Comparison of ENCODE assay signal across 1 cellular context in the genomic region with DNA sequence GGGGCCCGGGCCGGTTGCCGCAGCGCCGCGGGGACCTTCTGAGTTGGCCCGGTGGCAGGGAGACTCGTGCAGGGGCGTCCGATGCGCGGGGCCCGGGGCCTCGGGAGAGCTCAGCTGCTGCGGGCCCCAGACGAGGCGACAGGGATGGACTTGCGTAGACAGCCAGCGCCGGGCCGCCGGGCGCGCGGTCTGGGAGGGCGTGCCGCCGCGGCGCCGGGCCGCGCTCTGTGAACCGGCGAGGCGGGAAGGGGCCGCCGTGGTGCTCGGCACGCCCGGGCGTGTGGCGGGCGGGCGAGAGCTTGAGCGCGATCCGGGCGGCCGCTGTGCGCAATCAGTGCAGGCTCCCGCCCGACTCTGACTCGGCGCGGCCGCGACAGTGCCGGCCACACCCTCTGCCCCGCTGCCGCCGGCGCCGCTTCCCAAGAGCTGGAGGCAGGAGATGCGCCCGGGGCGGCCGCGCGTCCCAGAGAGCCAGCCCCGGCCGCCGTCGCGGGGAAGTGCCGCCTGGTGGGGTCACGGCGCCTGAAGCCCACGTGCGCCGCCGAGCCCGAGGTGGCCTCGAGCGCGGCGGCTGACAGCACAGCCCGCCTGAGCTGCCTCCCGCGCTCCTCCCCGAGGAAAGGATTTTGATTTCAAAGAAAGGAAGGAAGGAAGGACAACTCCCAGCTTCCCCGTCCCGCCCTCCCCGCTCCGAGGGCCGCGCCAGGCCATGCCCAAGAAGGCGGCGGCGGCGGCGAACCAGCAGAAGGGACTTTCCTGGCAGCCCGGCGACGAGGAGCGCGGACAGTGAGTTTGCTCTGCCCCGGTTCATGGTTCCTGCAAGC.
TF ChIP-seq lines count a peak whose summit lies in the region.

No MANE protein-coding gene starts in this region.

TF ChIP-seq in HepG2, 621 proteins besides CTCF, POLR2A, EP300 and RAD21 (continues in another document):
- TF ChIP-seq, protein P1, sequence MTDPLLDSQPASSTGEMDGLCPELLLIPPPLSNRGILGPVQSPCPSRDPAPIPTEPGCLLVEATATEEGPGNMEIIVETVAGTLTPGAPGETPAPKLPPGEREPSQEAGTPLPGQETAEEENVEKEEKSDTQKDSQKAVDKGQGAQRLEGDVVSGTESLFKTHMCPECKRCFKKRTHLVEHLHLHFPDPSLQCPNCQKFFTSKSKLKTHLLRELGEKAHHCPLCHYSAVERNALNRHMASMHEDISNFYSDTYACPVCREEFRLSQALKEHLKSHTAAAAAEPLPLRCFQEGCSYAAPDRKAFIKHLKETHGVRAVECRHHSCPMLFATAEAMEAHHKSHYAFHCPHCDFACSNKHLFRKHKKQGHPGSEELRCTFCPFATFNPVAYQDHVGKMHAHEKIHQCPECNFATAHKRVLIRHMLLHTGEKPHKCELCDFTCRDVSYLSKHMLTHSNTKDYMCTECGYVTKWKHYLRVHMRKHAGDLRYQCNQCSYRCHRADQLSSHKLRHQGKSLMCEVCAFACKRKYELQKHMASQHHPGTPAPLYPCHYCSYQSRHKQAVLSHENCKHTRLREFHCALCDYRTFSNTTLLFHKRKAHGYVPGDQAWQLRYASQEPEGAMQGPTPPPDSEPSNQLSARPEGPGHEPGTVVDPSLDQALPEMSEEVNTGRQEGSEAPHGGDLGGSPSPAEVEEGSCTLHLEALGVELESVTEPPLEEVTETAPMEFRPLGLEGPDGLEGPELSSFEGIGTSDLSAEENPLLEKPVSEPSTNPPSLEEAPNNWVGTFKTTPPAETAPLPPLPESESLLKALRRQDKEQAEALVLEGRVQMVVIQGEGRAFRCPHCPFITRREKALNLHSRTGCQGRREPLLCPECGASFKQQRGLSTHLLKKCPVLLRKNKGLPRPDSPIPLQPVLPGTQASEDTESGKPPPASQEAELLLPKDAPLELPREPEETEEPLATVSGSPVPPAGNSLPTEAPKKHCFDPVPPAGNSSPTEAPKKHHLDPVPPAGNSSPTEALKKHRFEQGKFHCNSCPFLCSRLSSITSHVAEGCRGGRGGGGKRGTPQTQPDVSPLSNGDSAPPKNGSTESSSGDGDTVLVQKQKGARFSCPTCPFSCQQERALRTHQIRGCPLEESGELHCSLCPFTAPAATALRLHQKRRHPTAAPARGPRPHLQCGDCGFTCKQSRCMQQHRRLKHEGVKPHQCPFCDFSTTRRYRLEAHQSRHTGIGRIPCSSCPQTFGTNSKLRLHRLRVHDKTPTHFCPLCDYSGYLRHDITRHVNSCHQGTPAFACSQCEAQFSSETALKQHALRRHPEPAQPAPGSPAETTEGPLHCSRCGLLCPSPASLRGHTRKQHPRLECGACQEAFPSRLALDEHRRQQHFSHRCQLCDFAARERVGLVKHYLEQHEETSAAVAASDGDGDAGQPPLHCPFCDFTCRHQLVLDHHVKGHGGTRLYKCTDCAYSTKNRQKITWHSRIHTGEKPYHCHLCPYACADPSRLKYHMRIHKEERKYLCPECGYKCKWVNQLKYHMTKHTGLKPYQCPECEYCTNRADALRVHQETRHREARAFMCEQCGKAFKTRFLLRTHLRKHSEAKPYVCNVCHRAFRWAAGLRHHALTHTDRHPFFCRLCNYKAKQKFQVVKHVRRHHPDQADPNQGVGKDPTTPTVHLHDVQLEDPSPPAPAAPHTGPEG (CRISPR knock-in tag; IDR thresholded peaks at IDR 0.05) = peak; percentile 90
- no peak for TF ChIP-seq ZNF572 (CRISPR knock-in tag; IDR thresholded peaks at IDR 0.05)
- TF ChIP-seq, protein P2, sequence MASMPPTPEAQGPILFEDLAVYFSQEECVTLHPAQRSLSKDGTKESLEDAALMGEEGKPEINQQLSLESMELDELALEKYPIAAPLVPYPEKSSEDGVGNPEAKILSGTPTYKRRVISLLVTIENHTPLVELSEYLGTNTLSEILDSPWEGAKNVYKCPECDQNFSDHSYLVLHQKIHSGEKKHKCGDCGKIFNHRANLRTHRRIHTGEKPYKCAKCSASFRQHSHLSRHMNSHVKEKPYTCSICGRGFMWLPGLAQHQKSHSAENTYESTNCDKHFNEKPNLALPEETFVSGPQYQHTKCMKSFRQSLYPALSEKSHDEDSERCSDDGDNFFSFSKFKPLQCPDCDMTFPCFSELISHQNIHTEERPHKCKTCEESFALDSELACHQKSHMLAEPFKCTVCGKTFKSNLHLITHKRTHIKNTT (CRISPR knock-in tag; IDR thresholded peaks at IDR 0.05) = no peak
- TF ChIP-seq, protein P3, sequence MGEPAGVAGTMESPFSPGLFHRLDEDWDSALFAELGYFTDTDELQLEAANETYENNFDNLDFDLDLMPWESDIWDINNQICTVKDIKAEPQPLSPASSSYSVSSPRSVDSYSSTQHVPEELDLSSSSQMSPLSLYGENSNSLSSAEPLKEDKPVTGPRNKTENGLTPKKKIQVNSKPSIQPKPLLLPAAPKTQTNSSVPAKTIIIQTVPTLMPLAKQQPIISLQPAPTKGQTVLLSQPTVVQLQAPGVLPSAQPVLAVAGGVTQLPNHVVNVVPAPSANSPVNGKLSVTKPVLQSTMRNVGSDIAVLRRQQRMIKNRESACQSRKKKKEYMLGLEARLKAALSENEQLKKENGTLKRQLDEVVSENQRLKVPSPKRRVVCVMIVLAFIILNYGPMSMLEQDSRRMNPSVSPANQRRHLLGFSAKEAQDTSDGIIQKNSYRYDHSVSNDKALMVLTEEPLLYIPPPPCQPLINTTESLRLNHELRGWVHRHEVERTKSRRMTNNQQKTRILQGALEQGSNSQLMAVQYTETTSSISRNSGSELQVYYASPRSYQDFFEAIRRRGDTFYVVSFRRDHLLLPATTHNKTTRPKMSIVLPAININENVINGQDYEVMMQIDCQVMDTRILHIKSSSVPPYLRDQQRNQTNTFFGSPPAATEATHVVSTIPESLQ (CRISPR knock-in tag; conservative IDR thresholded peaks at IDR 0.05) = no peak
- TF ChIP-seq, protein P4, sequence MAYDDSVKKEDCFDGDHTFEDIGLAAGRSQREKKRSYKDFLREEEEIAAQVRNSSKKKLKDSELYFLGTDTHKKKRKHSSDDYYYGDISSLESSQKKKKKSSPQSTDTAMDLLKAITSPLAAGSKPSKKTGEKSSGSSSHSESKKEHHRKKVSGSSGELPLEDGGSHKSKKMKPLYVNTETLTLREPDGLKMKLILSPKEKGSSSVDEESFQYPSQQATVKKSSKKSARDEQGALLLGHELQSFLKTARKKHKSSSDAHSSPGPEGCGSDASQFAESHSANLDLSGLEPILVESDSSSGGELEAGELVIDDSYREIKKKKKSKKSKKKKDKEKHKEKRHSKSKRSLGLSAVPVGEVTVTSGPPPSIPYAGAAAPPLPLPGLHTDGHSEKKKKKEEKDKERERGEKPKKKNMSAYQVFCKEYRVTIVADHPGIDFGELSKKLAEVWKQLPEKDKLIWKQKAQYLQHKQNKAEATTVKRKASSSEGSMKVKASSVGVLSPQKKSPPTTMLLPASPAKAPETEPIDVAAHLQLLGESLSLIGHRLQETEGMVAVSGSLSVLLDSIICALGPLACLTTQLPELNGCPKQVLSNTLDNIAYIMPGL (CRISPR knock-in tag; IDR thresholded peaks at IDR 0.05; ENCODE audit: borderline replicate concordance in 1 of 2, low read depth in 1 of 2) = 0 out of 4 replicates have a peak, but pooled peaks of 1 of the 2 experiments have one; percentile 8
- TF ChIP-seq NFKB2 (CRISPR knock-in tag; IDR thresholded peaks at IDR 0.05; ENCODE audit: borderline replicate concordance) = peak; percentile 6; the same call in 1 of the 2 replicates
- TF ChIP-seq TAF15 (IDR thresholded peaks at IDR 0.05; ENCODE audit: low read depth, low read length, poor library complexity, severe bottlenecking) = no peak
- TF ChIP-seq AGO1 (IDR thresholded peaks at IDR 0.05; ENCODE audit: low read depth, low read length, poor library complexity, severe bottlenecking) = no peak
- peak; percentile 14; the same call in 1 of the 2 replicates for TF ChIP-seq TGIF2 (CRISPR knock-in tag; IDR thresholded peaks at IDR 0.05)
- TF ChIP-seq SMAD1 (CRISPR knock-in tag; IDR thresholded peaks at IDR 0.05; ENCODE audit: borderline replicate concordance, low read depth) = no peak
- TF ChIP-seq, protein P5, sequence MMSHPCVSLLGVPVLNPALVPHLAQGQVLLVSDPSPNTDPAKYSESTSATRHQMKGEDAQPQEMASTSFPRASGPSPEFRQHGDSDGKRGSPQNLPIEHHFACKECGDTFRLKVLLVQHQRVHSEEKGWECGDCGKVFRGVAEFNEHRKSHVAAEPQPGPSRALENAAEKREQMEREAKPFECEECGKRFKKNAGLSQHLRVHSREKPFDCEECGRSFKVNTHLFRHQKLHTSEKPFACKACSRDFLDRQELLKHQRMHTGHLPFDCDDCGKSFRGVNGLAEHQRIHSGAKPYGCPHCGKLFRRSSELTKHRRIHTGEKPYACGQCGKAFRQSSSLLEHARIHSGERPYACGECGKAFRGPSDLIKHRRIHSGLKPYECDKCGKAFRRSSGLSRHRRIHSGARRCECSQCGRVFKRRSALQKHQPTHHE (CRISPR knock-in tag; IDR thresholded peaks at IDR 0.05; ENCODE audit: borderline replicate concordance) = no peak
- TF ChIP-seq TEAD2 (CRISPR knock-in tag; IDR thresholded peaks at IDR 0.05) = 0 out of 2 replicates have a peak, but pooled peaks have one; percentile 64
- no peak for TF ChIP-seq GFI1 (CRISPR knock-in tag; IDR thresholded peaks at IDR 0.05; ENCODE audit: borderline replicate concordance)
- TF ChIP-seq FOXC1 (CRISPR knock-in tag; IDR thresholded peaks at IDR 0.05; ENCODE audit: borderline replicate concordance) = no peak
- no peak for TF ChIP-seq ZNF253 (CRISPR knock-in tag; IDR thresholded peaks at IDR 0.05; ENCODE audit: borderline replicate concordance)
- TF ChIP-seq ZFYVE20 (CRISPR knock-in tag; IDR thresholded peaks at IDR 0.05; ENCODE audit: borderline replicate concordance, low read depth) = 0 out of 2 replicates have a peak, but pooled peaks have one; percentile 38
- TF ChIP-seq ZNF446 (CRISPR knock-in tag; IDR thresholded peaks at IDR 0.05) = 0 out of 2 replicates have a peak, but pooled peaks have one; percentile 64
- no peak for TF ChIP-seq SNAPC2 (CRISPR knock-in tag; IDR thresholded peaks at IDR 0.05)
- TF ChIP-seq ZNF607 (CRISPR knock-in tag; IDR thresholded peaks at IDR 0.05; ENCODE audit: borderline replicate concordance) = no peak
- TF ChIP-seq ZSCAN30 (CRISPR knock-in tag; IDR thresholded peaks at IDR 0.05) = no peak
- peak; percentile 11; the same call in 1 of the 2 replicates for TF ChIP-seq RBFOX2 (IDR thresholded peaks at IDR 0.05; ENCODE audit: low read depth, low read length)
- TF ChIP-seq NR2C2 (CRISPR knock-in tag; IDR thresholded peaks at IDR 0.05; ENCODE audit: borderline replicate concordance) = no peak
- TF ChIP-seq RFX5 (IDR thresholded peaks at IDR 0.05; ENCODE audit: low read depth, low read length) = no peak
- TF ChIP-seq KDM2A (CRISPR knock-in tag; IDR thresholded peaks at IDR 0.05; ENCODE audit: borderline replicate concordance, low read depth) = no peak
- no peak for TF ChIP-seq ZNF557 (CRISPR knock-in tag; IDR thresholded peaks at IDR 0.05)
- no peak for TF ChIP-seq RFX3 (CRISPR knock-in tag; IDR thresholded peaks at IDR 0.05)
- no peak for TF ChIP-seq ZNF441 (CRISPR knock-in tag; IDR thresholded peaks at IDR 0.05; ENCODE audit: borderline replicate concordance)
- TF ChIP-seq, protein P6, sequence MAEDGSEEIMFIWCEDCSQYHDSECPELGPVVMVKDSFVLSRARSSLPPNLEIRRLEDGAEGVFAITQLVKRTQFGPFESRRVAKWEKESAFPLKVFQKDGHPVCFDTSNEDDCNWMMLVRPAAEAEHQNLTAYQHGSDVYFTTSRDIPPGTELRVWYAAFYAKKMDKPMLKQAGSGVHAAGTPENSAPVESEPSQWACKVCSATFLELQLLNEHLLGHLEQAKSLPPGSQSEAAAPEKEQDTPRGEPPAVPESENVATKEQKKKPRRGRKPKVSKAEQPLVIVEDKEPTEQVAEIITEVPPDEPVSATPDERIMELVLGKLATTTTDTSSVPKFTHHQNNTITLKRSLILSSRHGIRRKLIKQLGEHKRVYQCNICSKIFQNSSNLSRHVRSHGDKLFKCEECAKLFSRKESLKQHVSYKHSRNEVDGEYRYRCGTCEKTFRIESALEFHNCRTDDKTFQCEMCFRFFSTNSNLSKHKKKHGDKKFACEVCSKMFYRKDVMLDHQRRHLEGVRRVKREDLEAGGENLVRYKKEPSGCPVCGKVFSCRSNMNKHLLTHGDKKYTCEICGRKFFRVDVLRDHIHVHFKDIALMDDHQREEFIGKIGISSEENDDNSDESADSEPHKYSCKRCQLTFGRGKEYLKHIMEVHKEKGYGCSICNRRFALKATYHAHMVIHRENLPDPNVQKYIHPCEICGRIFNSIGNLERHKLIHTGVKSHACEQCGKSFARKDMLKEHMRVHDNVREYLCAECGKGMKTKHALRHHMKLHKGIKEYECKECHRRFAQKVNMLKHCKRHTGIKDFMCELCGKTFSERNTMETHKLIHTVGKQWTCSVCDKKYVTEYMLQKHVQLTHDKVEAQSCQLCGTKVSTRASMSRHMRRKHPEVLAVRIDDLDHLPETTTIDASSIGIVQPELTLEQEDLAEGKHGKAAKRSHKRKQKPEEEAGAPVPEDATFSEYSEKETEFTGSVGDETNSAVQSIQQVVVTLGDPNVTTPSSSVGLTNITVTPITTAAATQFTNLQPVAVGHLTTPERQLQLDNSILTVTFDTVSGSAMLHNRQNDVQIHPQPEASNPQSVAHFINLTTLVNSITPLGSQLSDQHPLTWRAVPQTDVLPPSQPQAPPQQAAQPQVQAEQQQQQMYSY (CRISPR knock-in tag; IDR thresholded peaks at IDR 0.05) = peak; percentile 25; the same call in 1 of the 2 replicates
- no peak for TF ChIP-seq ZNF256 (CRISPR knock-in tag; conservative IDR thresholded peaks at IDR 0.05)
- TF ChIP-seq ZKSCAN1 (IDR thresholded peaks at IDR 0.05; ENCODE audit: low read length) = no peak
- 0 out of 2 replicates have a peak, but pooled peaks have one; percentile 63 for TF ChIP-seq ZNF773 (CRISPR knock-in tag; IDR thresholded peaks at IDR 0.05; ENCODE audit: borderline replicate concordance)
- no peak for TF ChIP-seq SMAD9 (CRISPR knock-in tag; IDR thresholded peaks at IDR 0.05)
- peak; percentile 73 for TF ChIP-seq ZFY (CRISPR knock-in tag; IDR thresholded peaks at IDR 0.05)
- no peak for TF ChIP-seq ZC3H4 (CRISPR knock-in tag; IDR thresholded peaks at IDR 0.05; ENCODE audit: borderline replicate concordance)
- TF ChIP-seq KAT7 (CRISPR knock-in tag; IDR thresholded peaks at IDR 0.05; ENCODE audit: borderline replicate concordance) = no peak
- TF ChIP-seq TAF1 (CRISPR knock-in tag; IDR thresholded peaks at IDR 0.05) = no peak
- peak; percentile 21; the same call in 1 of the 2 replicates for TF ChIP-seq SP2 (CRISPR knock-in tag; IDR thresholded peaks at IDR 0.05)
- TF ChIP-seq ETV6 (CRISPR knock-in tag; conservative IDR thresholded peaks at IDR 0.05) = no peak
- no peak for TF ChIP-seq SPEN (CRISPR knock-in tag; IDR thresholded peaks at IDR 0.05; ENCODE audit: low read depth)
- TF ChIP-seq AHR (CRISPR knock-in tag; IDR thresholded peaks at IDR 0.05) = no peak
- no peak for TF ChIP-seq TBP (CRISPR knock-in tag; IDR thresholded peaks at IDR 0.05)
- 0 out of 2 replicates have a peak, but pooled peaks have one; percentile 43 for TF ChIP-seq ISX (CRISPR knock-in tag; conservative IDR thresholded peaks at IDR 0.05)
- no peak for TF ChIP-seq ZNF614 (CRISPR knock-in tag; IDR thresholded peaks at IDR 0.05; ENCODE audit: borderline replicate concordance)
